In the genomic region with DNA sequence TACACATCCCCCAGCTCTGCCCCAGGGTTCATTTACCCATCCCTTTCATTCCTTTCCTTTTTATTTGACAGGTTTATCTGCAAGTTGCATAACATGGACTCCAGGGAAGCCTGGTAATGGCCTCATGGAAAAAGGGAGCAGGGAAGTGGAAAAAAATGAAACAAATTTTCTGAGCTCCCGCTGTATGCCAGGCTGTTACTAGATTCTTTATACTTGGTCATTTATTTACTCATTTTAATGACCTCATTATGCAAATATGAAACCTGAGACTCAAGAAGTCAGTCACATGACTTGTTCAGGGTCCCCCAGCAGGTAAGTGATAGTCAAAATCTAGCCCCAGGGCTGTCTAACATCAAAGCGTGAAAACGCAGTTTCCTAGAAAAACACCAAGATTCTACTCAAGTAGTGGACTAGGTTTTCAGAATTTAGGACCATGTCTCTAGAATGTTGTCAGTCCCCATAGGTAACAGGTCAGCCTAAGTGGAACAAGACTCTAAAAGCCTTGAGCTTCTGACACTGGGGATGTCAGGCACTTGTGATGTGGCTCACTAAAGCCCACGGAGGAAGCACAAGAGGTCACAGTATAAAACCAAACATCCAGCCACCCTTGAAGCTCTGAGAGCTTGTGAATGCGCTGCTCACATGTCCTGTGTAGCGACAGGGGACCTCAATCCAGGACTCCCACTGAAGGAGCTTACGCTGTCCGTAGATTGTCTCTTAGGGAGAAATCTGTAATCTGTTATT, we compare ENCODE assay signal across 8 cellular contexts. TPM values are rescaled to one million over a fixed set of nuclear protein-coding genes. Genes with fewer than 3 reads are reported as not detected.
DNase-seq lines count a peak whose midpoint lies in the region; ATAC-seq and TF ChIP-seq lines count a peak whose summit lies in the region.
"Not testable (repeated sequence)": the region's sequence is repeated elsewhere in the genome, so short reads cannot be mapped to it uniquely, and the experiment has no call there.

No MANE protein-coding gene starts in this region.

- not testable (repeated sequence) for TF ChIP-seq POLR2A in uterus (IDR thresholded peaks at IDR 0.05)

- peaks cover 0 to 47% (median 10%) of the 10 kb centered on the region in 9 donors for H3K4me1 ChIP-seq in heart right ventricle
- H3K4me1 ChIP-seq in liver (ENCODE audit: control insufficient read depth in 4 of 4, insufficient read depth in 4 of 4, low read length in 3 of 4) = peaks cover 4 to 37% (median 25%) of the 10 kb centered on the region in 4 donors
- not testable (repeated sequence) for H3K4me1 ChIP-seq in uterus

- TF ChIP-seq RAD21 in liver (IDR thresholded peaks at IDR 0.05) = peak in 1 of 2 donors; percentile 14

- H3K36me3 ChIP-seq in heart right ventricle; liver (ENCODE audit: control insufficient read depth in 4 of 4, insufficient read depth in 3 of 4, low read depth in 1 of 4, low read length in 3 of 4); uterus: not testable (repeated sequence)

- peak overlapping the region; percentile 22 to 92 (median 84) for H3K27ac ChIP-seq in heart right ventricle
- peak overlapping the region; percentile 28 to 39 for H3K27ac ChIP-seq in liver (ENCODE audit: low read depth in 1 of 2, low read length in 2 of 2)
- H3K27ac ChIP-seq in uterus = peak overlapping the region; percentile 69 to 78

- ATAC-seq in heart right ventricle = peak in 5 of 8 donors; percentile 11 to 42 (median 20)

- WGBS in heart right ventricle, 2 donors = 62 to 79% methylated on average over 8 of the region's 8 CpGs
- 82% methylated on average over 8 of the region's 8 CpGs for WGBS in liver

- not testable (repeated sequence) for H3K9me3 ChIP-seq in heart right ventricle; liver (ENCODE audit: control insufficient read depth in 4 of 4, low read length in 3 of 4); uterus

- not testable (repeated sequence) for H3K9ac ChIP-seq in liver (ENCODE audit: low read depth in 1 of 2, low read length in 2 of 2)

- peak; percentile 46 for DNase-seq in EH (ENCODE audit: low read depth)
- peak in 2 of 3 experiments; percentile 45 to 76 for DNase-seq in NCI-H1417 (lab: John Stamatoyannopoulos, UW)
- DNase-seq in NCI-H69 (lab: John Stamatoyannopoulos, UW) = peak; percentile 91
- DNase-seq in amniotic epithelial cell (ENCODE audit: low read depth) = peak; percentile 63
- DNase-seq in heart right ventricle, uterus: not testable (repeated sequence)
- DNase-seq in renal cortical epithelial cell (ENCODE audit: low read depth) = peak; percentile 63

- not testable (repeated sequence) for H3K27me3 ChIP-seq in heart right ventricle; liver (ENCODE audit: control insufficient read depth in 4 of 4, insufficient read depth in 4 of 4, low read length in 3 of 4); uterus

- not testable (repeated sequence) for H3K4me3 ChIP-seq in heart right ventricle; liver (ENCODE audit: low read depth in 1 of 3, low read length in 3 of 3); uterus

- TF ChIP-seq CTCF in heart right ventricle (IDR thresholded peaks at IDR 0.05); liver (IDR thresholded peaks at IDR 0.05; ENCODE audit: low read depth, low read length, missing input control); uterus (IDR thresholded peaks at IDR 0.05): not testable (repeated sequence)

- intact Hi-C loops in heart right ventricle (cut with DNase I); uterus (cut with DNase I; ENCODE audit: low total_unique reads): not testable (repeated sequence)

TF ChIP-seq in liver, 16 proteins besides CTCF, POLR2A, EP300 and RAD21:
- TF ChIP-seq FOXA1 (IDR thresholded peaks at IDR 0.05) (peak; percentile 6), EGR1 (IDR thresholded peaks at IDR 0.05; ENCODE audit: low read depth in 2 of 2) (peak; percentile 69 to 86), GABPA (IDR thresholded peaks at IDR 0.05 in 1 of 2, conservative IDR thresholded peaks at IDR 0.05 in 1 of 2) (peak in 1 of 2 donors; percentile 13), YY1 (IDR thresholded peaks at IDR 0.05) (peak; percentile 63), HNF4A (conservative IDR thresholded peaks at IDR 0.05) (peak; percentile 78 to 80), NR2F2 (IDR thresholded peaks at IDR 0.05) (peak; percentile 18), SP1 (IDR thresholded peaks at IDR 0.05) (peak; percentile 86), RXRA (IDR thresholded peaks at IDR 0.05) (peak; percentile 93 to 94), JUND (IDR thresholded peaks at IDR 0.05) (peak; percentile 76 to 84), HNF4G (IDR thresholded peaks at IDR 0.05) (peak; percentile 39)
- TF ChIP-seq, protein P1, sequence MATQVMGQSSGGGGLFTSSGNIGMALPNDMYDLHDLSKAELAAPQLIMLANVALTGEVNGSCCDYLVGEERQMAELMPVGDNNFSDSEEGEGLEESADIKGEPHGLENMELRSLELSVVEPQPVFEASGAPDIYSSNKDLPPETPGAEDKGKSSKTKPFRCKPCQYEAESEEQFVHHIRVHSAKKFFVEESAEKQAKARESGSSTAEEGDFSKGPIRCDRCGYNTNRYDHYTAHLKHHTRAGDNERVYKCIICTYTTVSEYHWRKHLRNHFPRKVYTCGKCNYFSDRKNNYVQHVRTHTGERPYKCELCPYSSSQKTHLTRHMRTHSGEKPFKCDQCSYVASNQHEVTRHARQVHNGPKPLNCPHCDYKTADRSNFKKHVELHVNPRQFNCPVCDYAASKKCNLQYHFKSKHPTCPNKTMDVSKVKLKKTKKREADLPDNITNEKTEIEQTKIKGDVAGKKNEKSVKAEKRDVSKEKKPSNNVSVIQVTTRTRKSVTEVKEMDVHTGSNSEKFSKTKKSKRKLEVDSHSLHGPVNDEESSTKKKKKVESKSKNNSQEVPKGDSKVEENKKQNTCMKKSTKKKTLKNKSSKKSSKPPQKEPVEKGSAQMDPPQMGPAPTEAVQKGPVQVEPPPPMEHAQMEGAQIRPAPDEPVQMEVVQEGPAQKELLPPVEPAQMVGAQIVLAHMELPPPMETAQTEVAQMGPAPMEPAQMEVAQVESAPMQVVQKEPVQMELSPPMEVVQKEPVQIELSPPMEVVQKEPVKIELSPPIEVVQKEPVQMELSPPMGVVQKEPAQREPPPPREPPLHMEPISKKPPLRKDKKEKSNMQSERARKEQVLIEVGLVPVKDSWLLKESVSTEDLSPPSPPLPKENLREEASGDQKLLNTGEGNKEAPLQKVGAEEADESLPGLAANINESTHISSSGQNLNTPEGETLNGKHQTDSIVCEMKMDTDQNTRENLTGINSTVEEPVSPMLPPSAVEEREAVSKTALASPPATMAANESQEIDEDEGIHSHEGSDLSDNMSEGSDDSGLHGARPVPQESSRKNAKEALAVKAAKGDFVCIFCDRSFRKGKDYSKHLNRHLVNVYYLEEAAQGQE (IDR thresholded peaks at IDR 0.05) = peak; percentile 40
- TF ChIP-seq, protein P2, sequence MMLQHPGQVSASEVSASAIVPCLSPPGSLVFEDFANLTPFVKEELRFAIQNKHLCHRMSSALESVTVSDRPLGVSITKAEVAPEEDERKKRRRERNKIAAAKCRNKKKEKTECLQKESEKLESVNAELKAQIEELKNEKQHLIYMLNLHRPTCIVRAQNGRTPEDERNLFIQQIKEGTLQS (IDR thresholded peaks at IDR 0.05) = peak; percentile 46
- TF ChIP-seq, protein P3, sequence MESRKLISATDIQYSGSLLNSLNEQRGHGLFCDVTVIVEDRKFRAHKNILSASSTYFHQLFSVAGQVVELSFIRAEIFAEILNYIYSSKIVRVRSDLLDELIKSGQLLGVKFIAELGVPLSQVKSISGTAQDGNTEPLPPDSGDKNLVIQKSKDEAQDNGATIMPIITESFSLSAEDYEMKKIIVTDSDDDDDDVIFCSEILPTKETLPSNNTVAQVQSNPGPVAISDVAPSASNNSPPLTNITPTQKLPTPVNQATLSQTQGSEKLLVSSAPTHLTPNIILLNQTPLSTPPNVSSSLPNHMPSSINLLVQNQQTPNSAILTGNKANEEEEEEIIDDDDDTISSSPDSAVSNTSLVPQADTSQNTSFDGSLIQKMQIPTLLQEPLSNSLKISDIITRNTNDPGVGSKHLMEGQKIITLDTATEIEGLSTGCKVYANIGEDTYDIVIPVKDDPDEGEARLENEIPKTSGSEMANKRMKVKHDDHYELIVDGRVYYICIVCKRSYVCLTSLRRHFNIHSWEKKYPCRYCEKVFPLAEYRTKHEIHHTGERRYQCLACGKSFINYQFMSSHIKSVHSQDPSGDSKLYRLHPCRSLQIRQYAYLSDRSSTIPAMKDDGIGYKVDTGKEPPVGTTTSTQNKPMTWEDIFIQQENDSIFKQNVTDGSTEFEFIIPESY (IDR thresholded peaks at IDR 0.05) = peak; percentile 28
- TF ChIP-seq, protein P4, sequence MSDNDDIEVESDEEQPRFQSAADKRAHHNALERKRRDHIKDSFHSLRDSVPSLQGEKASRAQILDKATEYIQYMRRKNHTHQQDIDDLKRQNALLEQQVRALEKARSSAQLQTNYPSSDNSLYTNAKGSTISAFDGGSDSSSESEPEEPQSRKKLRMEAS (IDR thresholded peaks at IDR 0.05) = peak; percentile 60

RNA-seq across cellular contexts. Expression of a gene that starts 32.6 kb away (rescaled TPM):
- total RNA-seq in heart right ventricle (100 to 1,000 TPM; 325 to 645 (median 537) TPM), liver (10 to 100 TPM; 37.9 to 92.3 TPM), renal cortical epithelial cell (54.2 and 152 TPM in 2 replicates), uterus (100 to 1,000 TPM; 128 to 460 (median 243) TPM)
- polyA plus RNA-seq in heart right ventricle (100 to 1,000 TPM in 1 of 2 donors, 10 to 100 TPM in 1; 89.3 to 143 TPM), liver (10 to 100 TPM; 18.6 to 37.0 TPM)

Comparison
In these comparisons a context has a peak if more than half of its experiments do, and no peak if none do; other contexts are left out.
1. H3K27ac ChIP-seq: peak in every context shown above with its lines; median percentile 84 in heart right ventricle; 74 in uterus; 34 in liver.